Comparison of ENCODE assay signal across 22 cellular contexts in the genomic region with DNA sequence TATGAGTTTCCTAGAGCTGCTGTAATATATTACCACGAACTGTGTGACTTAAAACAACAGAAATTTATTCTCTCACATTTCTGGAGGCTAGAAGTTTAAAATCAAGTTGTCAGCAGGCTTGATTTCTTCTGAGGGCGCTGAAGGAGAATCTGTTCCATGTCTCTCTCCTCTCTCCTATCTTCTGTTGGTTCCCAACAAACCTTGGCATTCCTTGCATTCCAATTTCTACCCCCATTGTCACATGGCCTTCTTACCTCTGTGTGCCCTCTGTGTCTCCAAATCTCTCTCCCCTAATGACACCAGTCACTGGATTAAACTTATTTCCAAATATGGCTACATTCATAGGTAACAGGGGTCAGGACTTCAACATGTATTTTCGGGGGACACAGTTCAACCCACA.
"Had no signal": no experiment of that assay in that cellular context is flagged by ENCODE, and none has a peak within 500 bp of the region (broad histone marks: within the 10 kb centered on the region; RNA-seq: fewer than 3 reads in every experiment).

No MANE protein-coding gene starts in this region.

- DNase-seq: cerebellar nuclear complex; cortex of kidney; effector memory CD8-positive, alpha-beta T cell; gastrocnemius medialis; head of caudate nucleus; mucosa of descending colon; naive B cell; stimulated activated CD4-positive, alpha-beta T cell treated with anti-CD3 and anti-CD28 coated beads, Interleukin-12 subunit alpha, Interleukin-12 subunit beta, amount 100 ng/mL, for 4 hours; stimulated activated CD4-positive, alpha-beta T cell treated with anti-CD3 and anti-CD28 coated beads, Interleukin-1b, Interleukin-23, amount 100 ng/mL, for 48 hours; stimulated activated CD4-positive, alpha-beta T cell treated with anti-CD3 and anti-CD28 coated beads, Interleukin-4, amount 100 ng/mL, for 1 hour; stimulated activated CD8-positive, alpha-beta memory T cell treated with anti-CD3 and anti-CD28 coated beads, Interleukin-4, amount 100 ng/mL, for 48 hours; stimulated activated naive CD8-positive, alpha-beta T cell treated with anti-CD3 and anti-CD28 coated beads, Interleukin-15, Interleukin-2, amounts not matched to agents 100 U/mL and 50 U/mL, for 24 hours; substantia nigra; testis; tibial artery had no signal

- H3K4me2 ChIP-seq: smooth muscle cell had no signal

- H3K36me3 ChIP-seq: gastrocnemius medialis, tibial artery had no signal

- FAIRE-seq: keratinocyte had no signal

- H3K9ac ChIP-seq: parathyroid adenoma had no signal

- H3K27me3 ChIP-seq: gastrocnemius medialis, testis, tibial artery had no signal

- H3K27ac ChIP-seq: gastrocnemius medialis, parathyroid adenoma, testis, tibial artery had no signal

- H3K4me1 ChIP-seq: gastrocnemius medialis, parathyroid adenoma, testis, tibial artery had no signal

- ATAC-seq: effector memory CD8-positive, alpha-beta T cell; gastrocnemius medialis; left lobe of liver; mucosa of descending colon; natural killer cell treated with Interleukin-12 subunit alpha and Interleukin-12 subunit beta and Interleukin-15 and Interleukin-18, amount 100 ng/mL, for 72 hours; sciatic nerve; stimulated activated naive CD8-positive, alpha-beta T cell treated with anti-CD3 and anti-CD28 coated beads, Interleukin-15, Interleukin-2, amounts not matched to agents 100 U/mL and 50 U/mL, for 24 hours had no signal

- H3K9me3 ChIP-seq: gastrocnemius medialis, mucosa of descending colon, testis, tibial artery had no signal

- H3K4me3 ChIP-seq: gastrocnemius medialis, lung, mucosa of descending colon, smooth muscle cell, testis, tibial artery had no signal

- H3K79me2 ChIP-seq: parathyroid adenoma had no signal

- H2AFZ ChIP-seq: parathyroid adenoma had no signal
